In genomic region chr1:43269627-43270375, GRCh38 we compare ENCODE assay signal across 8 cellular contexts. TPM values are rescaled to one million over a fixed set of nuclear protein-coding genes. Genes with fewer than 3 reads are reported as not detected.
DNase-seq lines count a peak whose midpoint lies in the region; ATAC-seq and TF ChIP-seq lines count a peak whose summit lies in the region.

Gene TMEM125 (plus strand): TSS chr1:43269983. CDS start chr1:43272723, 2,740 bp downstream.

- DNase-seq in activated CD4-positive, alpha-beta T cell treated with anti-CD3 and anti-CD28 coated beads for 36 hours, result no peak
- DNase-seq in activated CD4-positive, alpha-beta T cell treated with anti-CD3 and anti-CD28 coated beads, Interleukin-2, amount 50 U/mL, for 1 hour, result no peak
- DNase-seq in activated B cell treated with CpG ODN at 0.5 μM for 24 hours, result no peak
- no peak for DNase-seq in immature natural killer cell
- DNase-seq in spleen, result peak; percentile 43
- no peak for DNase-seq in activated gamma-delta T cell treated with Interleukin-2 at 50 U/mL for 16 hours
- DNase-seq in stimulated activated CD4-positive, alpha-beta T cell treated with anti-CD3 and anti-CD28 coated beads, Interleukin-4, amount 100 ng/mL, for 1 hour, result no peak

- CTCF ChIA-PET in activated CD4-positive, alpha-beta T cell treated with anti-CD3 and anti-CD28 coated beads for 36 hours (lab: Charles Lee), result interaction anchor here (0.6 kb wide), 2 partner anchors 145 to 167 kb away, joined by 3 read pairs; no protein-coding TSS in a partner anchor
- CTCF ChIA-PET in activated B cell treated with CpG ODN at 0.5 μM for 24 hours (lab: Charles Lee), result no interaction called here

- 84 to 88% (median 87%) methylated on average over 7 of the region's 7 CpGs for WGBS in spleen, 5 donors

- H3K36me3 ChIP-seq in spleen, result no peaks in the 10 kb centered on the region

- H3K4me1 ChIP-seq in spleen, result peaks cover 3 to 23% (median 13%) of the 10 kb centered on the region in 6 donors

- ATAC-seq in activated CD4-positive, alpha-beta T cell treated with anti-CD3 and anti-CD28 coated beads for 36 hours, result no peak
- ATAC-seq in activated B cell treated with CpG ODN at 0.5 μM for 24 hours (ENCODE audit: low read depth) (no peak), HG03342 (IDR thresholded peaks at IDR 0.05; ENCODE audit: unreplicated experiment) (no peak)

- H3K4me3 Mint-ChIP-seq in activated CD4-positive, alpha-beta T cell treated with anti-CD3 and anti-CD28 coated beads for 36 hours, result peak within 1 kb of the TSS; percentile 42
- H3K4me3 Mint-ChIP-seq in activated B cell treated with CpG ODN at 0.5 μM for 24 hours (peak within 1 kb of the TSS; percentile 72), immature natural killer cell (peak within 1 kb of the TSS; percentile 70 to 84 (median 72))

- no peaks in the 10 kb centered on the region for H3K9me3 ChIP-seq in spleen

- peaks cover 4% of the 10 kb centered on the region for H3K9me3 Mint-ChIP-seq in activated CD4-positive, alpha-beta T cell treated with anti-CD3 and anti-CD28 coated beads for 36 hours (ENCODE audit: low read depth)
- H3K9me3 Mint-ChIP-seq in activated B cell treated with CpG ODN at 0.5 μM for 24 hours (no peaks in the 10 kb centered on the region), immature natural killer cell (no peaks in the 10 kb centered on the region)

- H3K36me3 Mint-ChIP-seq in activated CD4-positive, alpha-beta T cell treated with anti-CD3 and anti-CD28 coated beads for 36 hours (ENCODE audit: low read depth), result peaks cover 4% of the 10 kb centered on the region
- no peaks in the 10 kb centered on the region for H3K36me3 Mint-ChIP-seq in activated B cell treated with CpG ODN at 0.5 μM for 24 hours (ENCODE audit: low read depth)
- peaks cover 0 to 4% (median 0%) of the 10 kb centered on the region in 3 donors for H3K36me3 Mint-ChIP-seq in immature natural killer cell

- no peak for TF ChIP-seq POLR2A in spleen (IDR thresholded peaks at IDR 0.05)

- H3K27me3 ChIP-seq in spleen (replicated peaks in 1 of 7), result peaks cover 0 to 24% (median 0%) of the 10 kb centered on the region in 7 donors

- no peak within 1 kb of the TSS for H3K27ac ChIP-seq in spleen

- peaks cover 2% of the 10 kb centered on the region for H3K27me3 Mint-ChIP-seq in activated CD4-positive, alpha-beta T cell treated with anti-CD3 and anti-CD28 coated beads for 36 hours
- peaks cover 10% of the 10 kb centered on the region for H3K27me3 Mint-ChIP-seq in activated B cell treated with CpG ODN at 0.5 μM for 24 hours
- peaks cover 5 to 6% (median 6%) of the 10 kb centered on the region in 3 donors for H3K27me3 Mint-ChIP-seq in immature natural killer cell (ENCODE audit: low read depth in 3 of 3)

- peaks cover 18% of the 10 kb centered on the region for H3K4me1 Mint-ChIP-seq in activated CD4-positive, alpha-beta T cell treated with anti-CD3 and anti-CD28 coated beads for 36 hours
- peaks cover 17% of the 10 kb centered on the region for H3K4me1 Mint-ChIP-seq in activated B cell treated with CpG ODN at 0.5 μM for 24 hours
- H3K4me1 Mint-ChIP-seq in immature natural killer cell, result peaks cover 25 to 27% of the 10 kb centered on the region in 2 donors

- peak within 1 kb of the TSS in 3 of 8 donors; percentile 8 to 59 (median 17) for H3K4me3 ChIP-seq in spleen

- POLR2A ChIA-PET in activated CD4-positive, alpha-beta T cell treated with anti-CD3 and anti-CD28 coated beads for 36 hours (lab: Charles Lee), result no interaction called here
- POLR2A ChIA-PET in activated B cell treated with CpG ODN at 0.5 μM for 24 hours (lab: Charles Lee), result interaction anchor here (0.7 kb wide), 1 partner anchor 454 kb away, joined by 3 read pairs; no protein-coding TSS in a partner anchor

- TF ChIP-seq CTCF in activated B cell treated with CpG ODN at 0.5 μM for 24 hours (IDR thresholded peaks at IDR 0.05) (no peak), spleen (IDR thresholded peaks at IDR 0.05 in 8 of 11, conservative IDR thresholded peaks at IDR 0.05 in 3 of 11) (no peak)

- H3K27ac Mint-ChIP-seq in activated CD4-positive, alpha-beta T cell treated with anti-CD3 and anti-CD28 coated beads for 36 hours, result no peak within 1 kb of the TSS
- H3K27ac Mint-ChIP-seq in activated B cell treated with CpG ODN at 0.5 μM for 24 hours (no peak within 1 kb of the TSS), immature natural killer cell (peak within 1 kb of the TSS in 3 of 6 donors; percentile 10 to 63 (median 31))

- intact Hi-C loops in activated CD4-positive, alpha-beta T cell treated with anti-CD3 and anti-CD28 coated beads for 36 hours (cut with DNase I, micrococcal nuclease), result no loop called here
- intact Hi-C loops in activated B cell treated with CpG ODN at 0.5 μM for 24 hours (cut with micrococcal nuclease), result no loop called here
- intact Hi-C loops in spleen (cut with DNase I; ENCODE audit: low total_unique reads), result no loop called here

RNA-seq across cellular contexts. Expression of gene TMEM125, which starts in this region (rescaled TPM):
- not detected for total RNA-seq in activated CD4-positive, alpha-beta T cell treated with anti-CD3 and anti-CD28 coated beads for 36 hours
- total RNA-seq in activated B cell treated with CpG ODN at 0.5 μM for 24 hours (not detected in 2 replicates), spleen (not detected)
- polyA plus RNA-seq in immature natural killer cell (1 to 10 TPM in 1 of 3 donors, under 1 TPM in 1, not detected in 1; 0.53 to 3.7 TPM), spleen (under 1 TPM in 2 of 3 donors, not detected in 1; 0.05 to 0.06 TPM)

Comparison
In these comparisons a context has a peak if more than half of its experiments do, and no peak if none do; other contexts are left out.
1. Peak in DNase-seq in spleen; RNA of the gene not detected or under 1 TPM.